16 cellular contexts compared by ENCODE assay signal in genomic region chr17:76517638-76518038, GRCh38. TPM values are rescaled to one million over a fixed set of nuclear protein-coding genes. Genes with fewer than 3 reads are reported as not detected.
DNase-seq lines count a peak whose midpoint lies in the region; ATAC-seq and TF ChIP-seq lines count a peak whose summit lies in the region.
"Had no signal": no experiment of that assay in that cellular context is flagged by ENCODE, and none has a peak within 500 bp of the region (broad histone marks: within the 10 kb centered on the region; RNA-seq: fewer than 3 reads in every experiment).

No MANE protein-coding gene starts in this region.

- no peak overlapping the region for H3K4me3 Mint-ChIP-seq in activated naive CD8-positive, alpha-beta T cell
- no peak overlapping the region for H3K4me3 Mint-ChIP-seq in activated naive CD8-positive, alpha-beta T cell treated with anti-CD3 and anti-CD28 coated beads for 36 hours
- H3K4me3 Mint-ChIP-seq in T-helper 17 cell, result no peak overlapping the region
- H3K4me3 Mint-ChIP-seq in stimulated activated naive B cell treated with anti-CD40 and anti-IgM and Interleukin-4, amounts not matched to agents 10 μg/mL and 1 μg/mL and 100 μg/mL, for 72 hours, result no peak overlapping the region
- H3K4me3 Mint-ChIP-seq: nephron progenitor cell had no signal

- no peaks in the 10 kb centered on the region for H3K36me3 Mint-ChIP-seq in activated naive CD8-positive, alpha-beta T cell
- no peaks in the 10 kb centered on the region for H3K36me3 Mint-ChIP-seq in activated naive CD8-positive, alpha-beta T cell treated with anti-CD3 and anti-CD28 coated beads for 36 hours
- H3K36me3 Mint-ChIP-seq in T-helper 17 cell (ENCODE audit: low read depth), result no peaks in the 10 kb centered on the region
- no peaks in the 10 kb centered on the region for H3K36me3 Mint-ChIP-seq in stimulated activated naive B cell treated with anti-CD40 and anti-IgM and Interleukin-4, amounts not matched to agents 10 μg/mL and 1 μg/mL and 100 μg/mL, for 72 hours

- no peak overlapping the region for H3K4me3 ChIP-seq in kidney epithelial cell (ENCODE audit: low read depth, low read length)
- H3K4me3 ChIP-seq: lower lobe of right lung, Peyer's patch had no signal

- H3K4me1 Mint-ChIP-seq in activated naive CD8-positive, alpha-beta T cell (ENCODE audit: low read depth), result peaks cover 28% of the 10 kb centered on the region
- H3K4me1 Mint-ChIP-seq in activated naive CD8-positive, alpha-beta T cell treated with anti-CD3 and anti-CD28 coated beads for 36 hours, result peaks cover 34% of the 10 kb centered on the region
- peaks cover 38% of the 10 kb centered on the region for H3K4me1 Mint-ChIP-seq in T-helper 17 cell
- peaks cover 19 to 24% of the 10 kb centered on the region in 2 donors for H3K4me1 Mint-ChIP-seq in stimulated activated naive B cell treated with anti-CD40 and anti-IgM and Interleukin-4, amounts not matched to agents 10 μg/mL and 1 μg/mL and 100 μg/mL, for 72 hours

- TF ChIP-seq CTCF in kidney epithelial cell (IDR thresholded peaks at IDR 0.05; ENCODE audit: insufficient read depth, low read length, poor library complexity, severe bottlenecking), result peak; percentile 56

- no peaks in the 10 kb centered on the region for H3K9me3 Mint-ChIP-seq in activated naive CD8-positive, alpha-beta T cell (ENCODE audit: low read depth)
- H3K9me3 Mint-ChIP-seq in activated naive CD8-positive, alpha-beta T cell treated with anti-CD3 and anti-CD28 coated beads for 36 hours, result no peaks in the 10 kb centered on the region
- no peaks in the 10 kb centered on the region for H3K9me3 Mint-ChIP-seq in stimulated activated naive B cell treated with anti-CD40 and anti-IgM and Interleukin-4, amounts not matched to agents 10 μg/mL and 1 μg/mL and 100 μg/mL, for 72 hours
- H3K9me3 Mint-ChIP-seq: nephron progenitor cell had no signal

- intact Hi-C loops in head of caudate nucleus (cut with DNase I), result no loop called here

- no peak for DNase-seq in activated naive CD8-positive, alpha-beta T cell treated with anti-CD3 and anti-CD28 coated beads for 36 hours
- no peak for DNase-seq in T-helper 17 cell
- DNase-seq in kidney epithelial cell (ENCODE audit: low read depth), result no peak
- DNase-seq in stimulated activated naive B cell treated with anti-CD40 and anti-IgM and Interleukin-4, amounts not matched to agents 10 μg/mL and 1 μg/mL and 100 μg/mL, for 72 hours, result no peak
- no peak for DNase-seq in NCI-H1048 (lab: John Stamatoyannopoulos, UW)
- no peak for DNase-seq in globus pallidus (ENCODE audit: low spot score)
- DNase-seq in head of caudate nucleus, result no peak
- DNase-seq: activated CD4-positive, CD25-positive, alpha-beta regulatory T cell treated with anti-CD3 and anti-CD28 coated beads, Interleukin-2, amount 50 U/mL, for 72 hours; effector CD8-positive, alpha-beta T cell; lower lobe of right lung; NCI-H748 treated with DMSO at 0.1 percent for 48 hours; nephron progenitor cell; Peyer's patch had no signal

- no peaks in the 10 kb centered on the region for H3K27me3 Mint-ChIP-seq in activated naive CD8-positive, alpha-beta T cell
- no peaks in the 10 kb centered on the region for H3K27me3 Mint-ChIP-seq in activated naive CD8-positive, alpha-beta T cell treated with anti-CD3 and anti-CD28 coated beads for 36 hours
- no peaks in the 10 kb centered on the region for H3K27me3 Mint-ChIP-seq in T-helper 17 cell
- peaks cover 5 to 6% of the 10 kb centered on the region in 2 donors for H3K27me3 Mint-ChIP-seq in stimulated activated naive B cell treated with anti-CD40 and anti-IgM and Interleukin-4, amounts not matched to agents 10 μg/mL and 1 μg/mL and 100 μg/mL, for 72 hours

- H3K9me3 ChIP-seq in T-helper 17 cell (ENCODE audit: control insufficient read depth, low read length, poor library complexity, severe bottlenecking), result no peaks in the 10 kb centered on the region
- H3K9me3 ChIP-seq: lower lobe of right lung, Peyer's patch had no signal

- peak overlapping the region; percentile 28 for H3K27ac Mint-ChIP-seq in activated naive CD8-positive, alpha-beta T cell
- no peak overlapping the region for H3K27ac Mint-ChIP-seq in activated naive CD8-positive, alpha-beta T cell treated with anti-CD3 and anti-CD28 coated beads for 36 hours
- H3K27ac Mint-ChIP-seq in T-helper 17 cell, result peak overlapping the region; percentile 98
- H3K27ac Mint-ChIP-seq in stimulated activated naive B cell treated with anti-CD40 and anti-IgM and Interleukin-4, amounts not matched to agents 10 μg/mL and 1 μg/mL and 100 μg/mL, for 72 hours, result peak overlapping the region; percentile 14
- H3K27ac Mint-ChIP-seq: nephron progenitor cell had no signal

- no peaks in the 10 kb centered on the region for H3K27me3 ChIP-seq in kidney epithelial cell (ENCODE audit: control insufficient read depth, insufficient read depth, low read length)
- H3K27me3 ChIP-seq: Peyer's patch had no signal

- ATAC-seq in T-helper 17 cell, result no peak
- ATAC-seq in stimulated activated naive B cell treated with anti-CD40 and anti-IgM and Interleukin-4, amounts not matched to agents 10 μg/mL and 1 μg/mL and 100 μg/mL, for 72 hours (replicated peaks), result no peak
- ATAC-seq: lower lobe of right lung had no signal

- H3K36me3 ChIP-seq in kidney epithelial cell (ENCODE audit: control insufficient read depth, insufficient read depth, low read length), result no peaks in the 10 kb centered on the region
- H3K36me3 ChIP-seq: lower lobe of right lung, Peyer's patch had no signal

RNA-seq across cellular contexts. Expression of gene RHBDF2, which starts 16.4 kb away (rescaled TPM):
- 10 to 100 TPM; 20.7 to 22.2 TPM for total RNA-seq in activated naive CD8-positive, alpha-beta T cell treated with anti-CD3 and anti-CD28 coated beads for 36 hours
- total RNA-seq in T-helper 17 cell (10 to 100 TPM; 38.3 to 48.7 TPM), kidney epithelial cell (101 and 111 TPM in 2 replicates)

RNA-seq across cellular contexts. Expression of gene CYGB, which starts 19.9 kb away (rescaled TPM):
- under 1 TPM; 0.33 to 0.62 TPM for total RNA-seq in activated naive CD8-positive, alpha-beta T cell treated with anti-CD3 and anti-CD28 coated beads for 36 hours
- total RNA-seq in T-helper 17 cell, result not detected
- 16.9 and 19.9 TPM in 2 replicates for total RNA-seq in kidney epithelial cell

RNA-seq across cellular contexts. Expression of gene PRCD, which starts 22.2 kb away (rescaled TPM):
- total RNA-seq in activated naive CD8-positive, alpha-beta T cell treated with anti-CD3 and anti-CD28 coated beads for 36 hours, result under 1 TPM; 0.36 to 0.66 TPM
- total RNA-seq in T-helper 17 cell (1 to 10 TPM in 1 of 2 donors, not detected in 1; 1.1 TPM), kidney epithelial cell (not detected in 2 replicates)
- total RNA-seq: H4 had no signal

RNA-seq across cellular contexts. Expression of gene AANAT, which starts 50.2 kb away (rescaled TPM):
- under 1 TPM in 1 of 2 experiments, not detected in 1; 0.36 TPM for total RNA-seq in activated naive CD8-positive, alpha-beta T cell treated with anti-CD3 and anti-CD28 coated beads for 36 hours
- total RNA-seq in T-helper 17 cell, result not detected
- not detected in 2 replicates for total RNA-seq in kidney epithelial cell
- total RNA-seq: cardiac septum, H4, lower lobe of right lung, Peyer's patch had no signal

Comparison
In these comparisons a context has a peak if more than half of its experiments do, and no peak if none do; other contexts are left out.
1. RNA of gene CYGB, which starts 19.9 kb away (total RNA-seq): 16.9 to 19.9 TPM in kidney epithelial cell; 0.33 to 0.62 TPM in activated naive CD8-positive, alpha-beta T cell treated with anti-CD3 and anti-CD28 coated beads for 36 hours and not detected in T-helper 17 cell; every median in the first group is over 10 times any median in the second.